ENCODE assay signal across 1 cellular context in genomic region chr19:38319421-38320258, GRCh38.
TF ChIP-seq lines count a peak whose summit lies in the region.

Gene KCNK6, plus strand, starts transcription at chr19:38319845. Its CDS starts 106 bp downstream, at chr19:38319951.

TF ChIP-seq in SK-N-SH, 30 proteins besides CTCF, POLR2A, EP300 and RAD21 (continued from another document):
- TF ChIP-seq REST (IDR thresholded peaks at IDR 0.05; ENCODE audit: low read depth, low read length) (no peak), ZBTB33 (IDR thresholded peaks at IDR 0.05; ENCODE audit: borderline replicate concordance, low read depth) (no peak)
TF ChIP-seq in SK-N-SH: peak in this region for 0.
